Comparison of ENCODE assay signal across 12 cellular contexts in the genomic region with DNA sequence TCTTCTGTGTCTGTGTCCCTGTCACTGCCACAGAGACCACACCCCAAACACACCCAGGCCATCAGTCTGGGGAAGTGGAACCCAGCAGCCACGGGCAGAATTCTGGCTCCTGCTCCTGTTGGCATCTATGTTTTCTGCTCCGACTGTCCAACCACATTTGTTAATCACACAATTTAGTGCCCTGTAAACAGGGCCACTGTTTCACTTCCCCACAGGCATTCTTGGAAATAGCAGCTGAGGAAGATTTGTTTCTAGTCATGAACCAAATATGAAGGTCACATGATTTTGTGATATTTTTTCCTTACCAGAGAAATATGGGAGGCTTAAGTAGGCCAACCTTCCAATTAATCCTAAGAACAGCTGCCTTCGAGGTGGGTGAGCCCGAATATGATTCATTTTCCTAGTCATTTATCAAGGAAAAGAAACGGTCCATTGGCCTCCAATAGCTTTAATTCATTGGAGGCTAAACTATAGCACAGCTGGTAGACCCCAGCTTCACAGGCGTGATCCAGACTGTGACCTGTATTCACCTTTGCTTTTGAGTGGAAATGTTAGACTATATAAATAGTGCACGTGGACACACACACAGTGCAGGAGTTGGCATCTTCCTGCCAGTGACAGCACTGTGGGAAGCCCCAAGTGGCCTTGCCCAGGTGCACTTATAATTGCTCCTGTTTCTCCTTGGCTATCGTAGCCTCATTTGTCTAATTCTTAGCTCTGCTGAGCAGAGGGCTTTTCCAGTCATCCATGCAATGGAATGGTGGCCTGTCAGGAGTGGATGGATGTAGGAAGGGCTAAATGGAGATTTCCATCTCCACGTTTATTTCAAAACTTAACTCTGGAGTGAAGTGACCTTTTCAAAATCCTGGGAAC.
DNase-seq lines count a peak whose midpoint lies in the region; ATAC-seq lines count a peak whose summit lies in the region.
"Had no signal": no experiment of that assay in that cellular context is flagged by ENCODE, and none has a peak within 500 bp of the region (broad histone marks: within the 10 kb centered on the region; RNA-seq: fewer than 3 reads in every experiment).

No MANE protein-coding gene starts in this region.

- peak; percentile 77 to 82 for ATAC-seq in stimulated activated naive B cell treated with anti-CD40 and anti-IgM and Interleukin-4, amounts not matched to agents 10 μg/mL and 1 μg/mL and 100 μg/mL, for 72 hours (replicated peaks)
- no peak for ATAC-seq in HG03565 (IDR thresholded peaks at IDR 0.05; ENCODE audit: unreplicated experiment)

- DNase-seq in NCI-H1417 (lab: John Stamatoyannopoulos, UW) (peak in 2 of 3 experiments; percentile 30 to 47), NCI-H1417 treated with DMSO at 0.1 percent for 48 hours (lab: John Stamatoyannopoulos, UW) (no peak), NOMO-1 treated with DMSO at 0.1 percent for 48 hours (lab: John Stamatoyannopoulos, UW; ENCODE audit: unreplicated experiment) (peak; percentile 85), fibroblast of peridontal ligament (ENCODE audit: extremely low read depth) (peak; percentile 88), SKM-1 treated with dmso at 0.1 percent for 144 hours (lab: John Stamatoyannopoulos, UW; ENCODE audit: unreplicated experiment) (no peak)
- no peak for DNase-seq in stimulated activated naive B cell treated with anti-CD40 and anti-IgM and Interleukin-4, amounts not matched to agents 10 μg/mL and 1 μg/mL and 100 μg/mL, for 72 hours
- no peak for DNase-seq in activated CD8-positive, alpha-beta memory T cell treated with anti-CD3 and anti-CD28 coated beads, Interleukin-2, amount 50 U/mL, for 4 hours
- DNase-seq: activated CD8-positive, alpha-beta memory T cell treated with anti-CD3 and anti-CD28 coated beads, Interleukin-2, amount 50 U/mL, for 48 hours; GDM1; kidney; NCI-H774 had no signal

- peaks cover 0 to 8% of the 10 kb centered on the region in 2 donors for H3K36me3 Mint-ChIP-seq in stimulated activated naive B cell treated with anti-CD40 and anti-IgM and Interleukin-4, amounts not matched to agents 10 μg/mL and 1 μg/mL and 100 μg/mL, for 72 hours

- peak overlapping the region in 1 of 2 donors; percentile 52 for H3K4me3 Mint-ChIP-seq in stimulated activated naive B cell treated with anti-CD40 and anti-IgM and Interleukin-4, amounts not matched to agents 10 μg/mL and 1 μg/mL and 100 μg/mL, for 72 hours

- no peak overlapping the region for H3K27ac Mint-ChIP-seq in stimulated activated naive B cell treated with anti-CD40 and anti-IgM and Interleukin-4, amounts not matched to agents 10 μg/mL and 1 μg/mL and 100 μg/mL, for 72 hours

- peaks cover 0 to 4% of the 10 kb centered on the region in 2 donors for H3K27me3 Mint-ChIP-seq in stimulated activated naive B cell treated with anti-CD40 and anti-IgM and Interleukin-4, amounts not matched to agents 10 μg/mL and 1 μg/mL and 100 μg/mL, for 72 hours

- H3K9me3 Mint-ChIP-seq in stimulated activated naive B cell treated with anti-CD40 and anti-IgM and Interleukin-4, amounts not matched to agents 10 μg/mL and 1 μg/mL and 100 μg/mL, for 72 hours: peaks cover 4 to 5% of the 10 kb centered on the region in 2 donors

- H3K4me1 Mint-ChIP-seq in stimulated activated naive B cell treated with anti-CD40 and anti-IgM and Interleukin-4, amounts not matched to agents 10 μg/mL and 1 μg/mL and 100 μg/mL, for 72 hours: peaks cover 49 to 74% of the 10 kb centered on the region in 2 donors

Comparison
In these comparisons a context has a peak if more than half of its experiments do, and no peak if none do; other contexts are left out.
1. DNase-seq: peak in NCI-H1417 (2 of 3), NOMO-1 treated with DMSO at 0.1 percent for 48 hours (single experiment) and fibroblast of peridontal ligament (single experiment); none in NCI-H1417 treated with DMSO at 0.1 percent for 48 hours (single experiment), stimulated activated naive B cell treated with anti-CD40 and anti-IgM and Interleukin-4, amounts not matched to agents 10 μg/mL and 1 μg/mL and 100 μg/mL, for 72 hours (single experiment), SKM-1 treated with dmso at 0.1 percent for 144 hours (single experiment) and activated CD8-positive, alpha-beta memory T cell treated with anti-CD3 and anti-CD28 coated beads, Interleukin-2, amount 50 U/mL, for 4 hours (single experiment).